In the genomic region with DNA sequence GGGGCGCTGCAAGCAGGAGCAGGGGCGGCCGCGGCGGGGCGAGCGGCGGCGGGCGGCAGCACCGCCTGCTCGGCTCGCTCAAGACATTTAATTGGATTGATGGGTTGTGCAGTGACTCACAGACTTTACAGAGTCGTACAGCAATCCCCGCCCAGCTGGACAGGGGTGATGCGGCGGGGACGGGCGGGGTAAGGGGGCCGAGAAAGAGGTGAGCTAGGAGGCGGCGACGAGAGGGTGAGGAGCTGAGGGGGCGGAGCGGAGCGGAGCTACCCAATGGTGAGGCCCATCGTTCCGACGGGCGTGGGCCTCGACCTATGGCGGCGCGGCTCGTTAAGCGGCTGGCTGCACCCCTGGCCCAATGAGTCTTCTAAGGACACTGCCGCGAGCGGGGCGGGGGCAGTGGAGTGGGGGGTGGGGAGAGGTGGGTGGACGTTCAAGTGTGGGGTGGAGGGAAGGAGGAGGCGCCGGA, we compare ENCODE assay signal across 1 cellular context.
TF ChIP-seq lines count a peak whose summit lies in the region.

No MANE protein-coding gene starts in this region.

TF ChIP-seq in WTC11, 78 proteins besides CTCF, POLR2A, EP300 and RAD21 (continued from another document):
- TF ChIP-seq, protein P1, sequence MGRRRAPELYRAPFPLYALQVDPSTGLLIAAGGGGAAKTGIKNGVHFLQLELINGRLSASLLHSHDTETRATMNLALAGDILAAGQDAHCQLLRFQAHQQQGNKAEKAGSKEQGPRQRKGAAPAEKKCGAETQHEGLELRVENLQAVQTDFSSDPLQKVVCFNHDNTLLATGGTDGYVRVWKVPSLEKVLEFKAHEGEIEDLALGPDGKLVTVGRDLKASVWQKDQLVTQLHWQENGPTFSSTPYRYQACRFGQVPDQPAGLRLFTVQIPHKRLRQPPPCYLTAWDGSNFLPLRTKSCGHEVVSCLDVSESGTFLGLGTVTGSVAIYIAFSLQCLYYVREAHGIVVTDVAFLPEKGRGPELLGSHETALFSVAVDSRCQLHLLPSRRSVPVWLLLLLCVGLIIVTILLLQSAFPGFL (CRISPR knock-in tag; IDR thresholded peaks at IDR 0.05; ENCODE audit: borderline replicate concordance) = no peak
